13 cellular contexts compared by ENCODE assay signal in genomic region chr11:34731596-34731995, GRCh38.
"Had no signal": no experiment of that assay in that cellular context is flagged by ENCODE, and none has a peak within 500 bp of the region (broad histone marks: within the 10 kb centered on the region; RNA-seq: fewer than 3 reads in every experiment).

No MANE protein-coding gene starts in this region.

- DNase-seq: colonic mucosa; dermis blood vessel endothelial cell; foreskin melanocyte; head of caudate nucleus; mesendoderm; naive B cell; nephron progenitor cell; psoas muscle; retina; right lobe of liver; stimulated activated CD4-positive, alpha-beta T cell treated with anti-CD3 and anti-CD28 coated beads, Interleukin-2, amount 100 ng/mL, for 24 hours; stimulated activated naive CD4-positive, alpha-beta T cell treated with Interleukin-2 at 50 U/mL for 16 hours; trophoblast cell had no signal

- ATAC-seq: psoas muscle, right lobe of liver had no signal
